Comparison of ENCODE assay signal across 1 cellular context in genomic region chr22:29727248-29727551, GRCh38.
TF ChIP-seq lines count a peak whose summit lies in the region.

No MANE protein-coding gene starts in this region.

TF ChIP-seq in WTC11, 78 proteins besides CTCF, POLR2A, EP300 and RAD21 (continued from another document):
- TF ChIP-seq AR (CRISPR knock-in tag; IDR thresholded peaks at IDR 0.05): no peak
- no peak for TF ChIP-seq ZNF425 (CRISPR knock-in tag; conservative IDR thresholded peaks at IDR 0.05)
TF ChIP-seq in WTC11: peak in this region for 2.
